Comparison of ENCODE assay signal across 8 cellular contexts in genomic region chr10:73577788-73578187, GRCh38. TPM values are rescaled to one million over a fixed set of nuclear protein-coding genes. Genes with fewer than 3 reads are reported as not detected.
DNase-seq lines count a peak whose midpoint lies in the region; ATAC-seq and TF ChIP-seq lines count a peak whose summit lies in the region.

No MANE protein-coding gene starts in this region.

- peak; percentile 94 for ATAC-seq in upper lobe of right lung
- ATAC-seq in HG03565 (IDR thresholded peaks at IDR 0.05; ENCODE audit: unreplicated experiment): no peak

- no peak for TF ChIP-seq CTCF in upper lobe of right lung (IDR thresholded peaks at IDR 0.05)

- DNase-seq in DMS53 (lab: John Stamatoyannopoulos, UW) (peak; percentile 47), DMS53 treated with DMSO at 0.1 percent for 48 hours (lab: John Stamatoyannopoulos, UW; ENCODE audit: unreplicated experiment) (no peak), fibroblast of peridontal ligament (ENCODE audit: extremely low read depth) (peak; percentile 59), mucosa of gallbladder (ENCODE audit: low spot score) (peak; percentile 63), upper lobe of right lung (peak; percentile 72), NCI-H526 treated with DMSO at 0.1 percent for 48 hours (lab: John Stamatoyannopoulos, UW) (no peak)
- DNase-seq in stimulated activated CD8-positive, alpha-beta memory T cell treated with anti-CD3 and anti-CD28 coated beads, Interleukin-4, amount 100 ng/mL, for 48 hours: no peak

- H3K4me3 ChIP-seq in upper lobe of right lung: no peak overlapping the region

- no peaks in the 10 kb centered on the region for H3K9me3 ChIP-seq in upper lobe of right lung

- no peaks in the 10 kb centered on the region for H3K27me3 ChIP-seq in upper lobe of right lung

- peaks cover 13% of the 10 kb centered on the region for H3K4me1 ChIP-seq in upper lobe of right lung

- intact Hi-C loops in upper lobe of right lung (cut with DNase I): no loop called here

- no peaks in the 10 kb centered on the region for H3K36me3 ChIP-seq in upper lobe of right lung

- peak overlapping the region; percentile 82 for H3K27ac ChIP-seq in upper lobe of right lung

RNA-seq across cellular contexts. Expression of gene USP54, which starts 13.4 kb away (rescaled TPM):
- total RNA-seq in mucosa of gallbladder (65.2 TPM), upper lobe of right lung (114 TPM)

Comparison
In these comparisons a context has a peak if more than half of its experiments do, and no peak if none do; other contexts are left out.
1. DNase-seq: peak in DMS53 (single experiment), fibroblast of peridontal ligament (single experiment), mucosa of gallbladder (single experiment) and upper lobe of right lung (single experiment); none in DMS53 treated with DMSO at 0.1 percent for 48 hours (single experiment), NCI-H526 treated with DMSO at 0.1 percent for 48 hours (single experiment) and stimulated activated CD8-positive, alpha-beta memory T cell treated with anti-CD3 and anti-CD28 coated beads, Interleukin-4, amount 100 ng/mL, for 48 hours (single experiment).